Comparison of ENCODE assay signal across 8 cellular contexts in genomic region chr15:65869954-65870871, GRCh38.
DNase-seq lines count a peak whose midpoint lies in the region; ATAC-seq and TF ChIP-seq lines count a peak whose summit lies in the region.

No MANE protein-coding gene starts in this region.

- H3K36me3 ChIP-seq in brain microvascular endothelial cell (replicated peaks), result peaks cover 4% of the 10 kb centered on the region

- peak; percentile 8 for DNase-seq in DMS79 treated with DMSO at 0.1 percent for 48 hours (lab: John Stamatoyannopoulos, UW)
- DNase-seq in RKO (ENCODE audit: low spot score), result peak; percentile 76
- peak; percentile 28 for DNase-seq in brain microvascular endothelial cell
- DNase-seq in skeletal muscle cell (ENCODE audit: low read depth), result no peak
- DNase-seq in OCI-M2 (lab: John Stamatoyannopoulos, UW; ENCODE audit: unreplicated experiment), result no peak

- H3K4me3 ChIP-seq in brain microvascular endothelial cell (ENCODE audit: low read depth, low read length), result peak overlapping the region; percentile 97
- H3K4me3 ChIP-seq in iPS-18c (ENCODE audit: insufficient read depth, low read depth, low read length), result peak overlapping the region; percentile 99
- peak overlapping the region; percentile 97 for H3K4me3 ChIP-seq in skeletal muscle cell (ENCODE audit: low read depth, low read length)

- H3K27ac ChIP-seq in brain microvascular endothelial cell, result peak overlapping the region; percentile 80

- peak; percentile 6 for ATAC-seq in HG03025 (IDR thresholded peaks at IDR 0.05; ENCODE audit: low FRiP score, unreplicated experiment)
- ATAC-seq in GM21367 (IDR thresholded peaks at IDR 0.05; ENCODE audit: unreplicated experiment), result no peak

- in situ Hi-C loops in brain microvascular endothelial cell (cut with HindIII; ENCODE audit: low pct_ligation_motif_present, low sequenced_read_pairs), result loop anchor here (25.0 kb wide), 1 partner anchor 233 kb away; no protein-coding TSS in a partner anchor

- no peaks in the 10 kb centered on the region for H3K27me3 ChIP-seq in brain microvascular endothelial cell (replicated peaks)

- peaks cover 2% of the 10 kb centered on the region for H3K9me3 ChIP-seq in iPS-18c (ENCODE audit: control insufficient read depth, insufficient read depth, low read length)

- no peak for TF ChIP-seq CTCF in brain microvascular endothelial cell (IDR thresholded peaks at IDR 0.05; ENCODE audit: low read depth, low read length, missing control alignments)

Comparison
In these comparisons a context has a peak if more than half of its experiments do, and no peak if none do; other contexts are left out.
1. DNase-seq: peak in DMS79 treated with DMSO at 0.1 percent for 48 hours (single experiment), RKO (single experiment) and brain microvascular endothelial cell (single experiment); none in skeletal muscle cell (single experiment) and OCI-M2 (single experiment).
2. Peak in every context shown above with its lines, with median percentiles within 50 percentile points of each other: H3K4me3 ChIP-seq.